24 cellular contexts compared by ENCODE assay signal in genomic region chr2:122206101-122206500, GRCh38.
"Had no signal": no experiment of that assay in that cellular context is flagged by ENCODE, and none has a peak within 500 bp of the region (broad histone marks: within the 10 kb centered on the region; RNA-seq: fewer than 3 reads in every experiment).

No MANE protein-coding gene starts in this region.

- H3K4me3 ChIP-seq: body of pancreas, esophagus muscularis mucosa, left ventricle myocardium inferior, pancreas, psoas muscle, sigmoid colon, smooth muscle cell, thyroid gland, upper lobe of left lung had no signal

- H3K36me3 ChIP-seq: esophagus muscularis mucosa, left ventricle myocardium inferior, pancreas, sigmoid colon, thyroid gland, upper lobe of left lung had no signal

- H3K4me2 ChIP-seq: smooth muscle cell had no signal

- H3K27me3 ChIP-seq: body of pancreas, esophagus muscularis mucosa, pancreas, sigmoid colon, thyroid gland, upper lobe of left lung had no signal

- H3K27ac ChIP-seq: body of pancreas, esophagus muscularis mucosa, left ventricle myocardium inferior, pancreas, psoas muscle, sigmoid colon, thyroid gland, upper lobe of left lung had no signal

- H3K4me1 ChIP-seq: body of pancreas, pancreas, psoas muscle, thyroid gland, upper lobe of left lung had no signal

- DNase-seq: activated CD4-positive, alpha-beta T cell treated with anti-CD3 and anti-CD28 coated beads for 36 hours; activated CD4-positive, alpha-beta T cell treated with anti-CD3 and anti-CD28 coated beads, Interleukin-2, amount 50 U/mL, for 4 hours; activated CD4-positive, CD25-positive, alpha-beta regulatory T cell; activated naive CD4-positive, alpha-beta T cell; activated T-cell treated with anti-CD3 and anti-CD28 coated beads for 4 hours; activated T-cell treated with anti-CD3 and anti-CD28 coated beads, Interleukin-2, amount 50 U/mL, for 72 hours; body of pancreas; endodermal cell; left ventricle myocardium inferior; nucleus accumbens; pancreas; psoas muscle; sigmoid colon; stimulated activated CD4-positive, alpha-beta T cell treated with anti-CD3 and anti-CD28 coated beads, Interleukin-1b, Interleukin-23, amount 100 ng/mL, for 48 hours; stimulated activated CD4-positive, alpha-beta T cell treated with anti-CD3 and anti-CD28 coated beads, Interleukin-4, amount 100 ng/mL, for 4 hours; stimulated activated CD8-positive, alpha-beta memory T cell treated with anti-CD3 and anti-CD28 coated beads, Interleukin-4, amount 100 ng/mL, for 48 hours; stimulated activated naive CD8-positive, alpha-beta T cell treated with anti-CD3 and anti-CD28 coated beads, Interleukin-15, amount 100 ng/mL, for 72 hours; T-cell; thyroid gland; upper lobe of left lung had no signal

- ATAC-seq: activated CD4-positive, alpha-beta T cell treated with anti-CD3 and anti-CD28 coated beads for 36 hours; activated naive CD4-positive, alpha-beta T cell treated with anti-CD3 and anti-CD28 coated beads, Interleukin-2, amount 50 U/mL, for 72 hours; activated T-cell treated with anti-CD3 and anti-CD28 coated beads, Interleukin-2, amount 50 U/mL, for 72 hours; body of pancreas; pancreas; psoas muscle; stimulated activated memory B cell treated with anti-CD40 and anti-IgM and Interleukin-4, amounts not matched to agents 10 μg/mL and 1 μg/mL and 100 μg/mL, for 72 hours; stimulated activated naive CD8-positive, alpha-beta T cell treated with anti-CD3 and anti-CD28 coated beads, Interleukin-15, amount 100 ng/mL, for 72 hours; T-cell had no signal

- H3K9me3 ChIP-seq: body of pancreas, esophagus muscularis mucosa, pancreas, psoas muscle, sigmoid colon, thyroid gland, upper lobe of left lung had no signal
